ENCODE assay signal across 19 cellular contexts in the genomic region with DNA sequence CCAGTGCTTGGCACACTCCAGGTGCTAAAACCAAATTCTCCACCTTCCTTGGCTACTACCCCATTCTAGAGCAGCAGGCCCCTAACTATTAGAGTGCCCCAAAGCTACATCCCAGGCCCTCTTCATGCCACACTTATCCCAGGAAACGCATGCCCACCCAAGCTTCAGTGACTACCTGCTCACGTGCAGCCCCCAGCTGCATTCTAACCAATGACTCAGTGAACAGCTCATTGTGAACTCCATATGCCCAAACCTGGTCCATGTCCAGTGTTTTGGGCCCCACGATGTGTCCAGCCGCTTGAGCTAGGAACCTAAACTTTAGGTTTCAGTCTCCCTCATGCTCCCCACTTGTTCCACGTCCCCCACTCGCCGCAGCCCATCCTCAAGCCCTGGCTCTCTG. TPM values are rescaled to one million over a fixed set of nuclear protein-coding genes. Genes with fewer than 3 reads are reported as not detected.
DNase-seq lines count a peak whose midpoint lies in the region; FAIRE-seq and TF ChIP-seq lines count a peak whose summit lies in the region.
"Had no signal": no experiment of that assay in that cellular context is flagged by ENCODE, and none has a peak within 500 bp of the region (broad histone marks: within the 10 kb centered on the region; RNA-seq: fewer than 3 reads in every experiment).

No MANE protein-coding gene starts in this region.

- H2BK12ac ChIP-seq in H1 (ENCODE audit: low read depth, low read length), result 0 out of 2 replicates have a peak overlapping the region, but pooled peaks have one; percentile 14

- H3K79me2 ChIP-seq in H1 (ENCODE audit: control insufficient read depth in 1 of 2, insufficient read depth in 2 of 2, low read length in 2 of 2) (no peaks in the 10 kb centered on the region), neural cell (replicated peaks; ENCODE audit: insufficient read depth, low read length) (peaks cover 4% of the 10 kb centered on the region), Karpas-422 (ENCODE audit: low read length) (no peaks in the 10 kb centered on the region)

- POLR2A ChIA-PET in H1 (lab: Charles Lee; ENCODE audit: partially characterized antibody), result interaction anchor here (1.0 kb wide), 1 partner anchor 9 kb away, joined by 3 read pairs; no protein-coding TSS in a partner anchor

- no peaks in the 10 kb centered on the region for H3K36me3 ChIP-seq in H1 (ENCODE audit: control insufficient read depth in 2 of 4, insufficient read depth in 4 of 4, low read length in 3 of 4)
- H3K36me3 ChIP-seq in neural cell (ENCODE audit: insufficient read depth, low read length), result no peaks in the 10 kb centered on the region
- H3K36me3 ChIP-seq in Karpas-422 (ENCODE audit: insufficient read depth, low read length), result no peaks in the 10 kb centered on the region

- no peak overlapping the region; the same call in 1 of the 2 replicates for H3K18ac ChIP-seq in H1 (ENCODE audit: extremely low read depth, low read length)

- TF ChIP-seq POLR2A in H1 (IDR thresholded peaks at IDR 0.05; ENCODE audit: control extremely low read depth in 1 of 2, low read depth in 2 of 2, low read length in 2 of 2) (no peak), erythroblast (IDR thresholded peaks at IDR 0.05; ENCODE audit: low read length) (no peak)

- H4K20me1 ChIP-seq in H1 (replicated peaks in 1 of 2; ENCODE audit: control insufficient read depth in 1 of 2, insufficient read depth in 2 of 2, low read length in 2 of 2), result peaks cover 0 to 13% of the 10 kb centered on the region in 2 experiments
- H4K20me1 ChIP-seq in neural cell (ENCODE audit: insufficient read depth), result no peaks in the 10 kb centered on the region
- no peaks in the 10 kb centered on the region for H4K20me1 ChIP-seq in Karpas-422 (ENCODE audit: insufficient read depth, low read depth, low read length)

- H3K4ac ChIP-seq in H1 (replicated peaks; ENCODE audit: insufficient read length, low read depth, low read length), result no peak overlapping the region

- H3K23ac ChIP-seq in H1 (ENCODE audit: insufficient read length), result no peak overlapping the region

- H3K4me3 ChIP-seq in H1 (ENCODE audit: extremely low read depth in 1 of 4, insufficient read depth in 2 of 4, low read depth in 3 of 4, low read length in 4 of 4), result no peak overlapping the region
- H3K4me3 ChIP-seq in neural cell (ENCODE audit: low read length), result peak overlapping the region; percentile 52
- no peak overlapping the region for H3K4me3 ChIP-seq in Karpas-422 (ENCODE audit: low read length)
- H3K4me3 ChIP-seq: PC-9 had no signal

- H3F3A ChIP-seq in neural cell (ENCODE audit: insufficient read depth, low read length, poor library complexity, severe bottlenecking), result no peaks in the 10 kb centered on the region

- H2AFZ ChIP-seq in H1 (ENCODE audit: low read length) (no peak overlapping the region), neural cell (ENCODE audit: low read depth, low read length) (no peak overlapping the region), Karpas-422 (ENCODE audit: low read length) (no peak overlapping the region)
- H2AFZ ChIP-seq: PC-9 had no signal

- H2BK15ac ChIP-seq in H1 (ENCODE audit: low read length), result no peak overlapping the region

- no peaks in the 10 kb centered on the region for H3K9me2 ChIP-seq in neural cell (ENCODE audit: insufficient read depth, low read length)
- H3K9me2 ChIP-seq in Karpas-422 (replicated peaks; ENCODE audit: insufficient read depth, low read length), result no peaks in the 10 kb centered on the region

- CTCF ChIA-PET in H1 (lab: Charles Lee; ENCODE audit: partially characterized antibody), result interaction anchor here (1.1 to 4.2 kb wide), 6 partner anchors 9 to 20 kb away, joined by 3 to 34 read pairs (median 6); no protein-coding TSS in a partner anchor

- no peak overlapping the region for H3K56ac ChIP-seq in H1 (replicated peaks; ENCODE audit: insufficient read length, low read depth, low read length)

- no peak overlapping the region for H4K8ac ChIP-seq in H1 (ENCODE audit: extremely low read depth, insufficient read depth, low read length)

- H2BK20ac ChIP-seq in H1 (ENCODE audit: low read length), result no peak overlapping the region

- no peak for FAIRE-seq in H1 (lab: Jason Lieb, UNC)

- TF ChIP-seq RAD21 in H1 (IDR thresholded peaks at IDR 0.05 in 1 of 2, conservative IDR thresholded peaks at IDR 0.05 in 1 of 2; ENCODE audit: low read depth in 2 of 2, low read length in 2 of 2), result no peak
- no peak for TF ChIP-seq RAD21 in neural cell (conservative IDR thresholded peaks at IDR 0.05)

- TF ChIP-seq EP300 in H1 (IDR thresholded peaks at IDR 0.05; ENCODE audit: borderline replicate concordance in 1 of 2, low read depth in 2 of 2, low read length in 2 of 2) (no peak), neural cell (conservative IDR thresholded peaks at IDR 0.05; ENCODE audit: poor library complexity, severe bottlenecking) (no peak)

- WGBS in H1 (ENCODE audit: extremely low coverage in 1 of 2, insufficient coverage in 1 of 2, insufficient read length in 1 of 2, insufficient replicate concordance in 2 of 2, low coverage in 1 of 2, low lambda C conversion rate in 2 of 2, missing lambda C conversion rate in 1 of 2), 2 experiments, result 91% methylated on average over 7 of the region's 7 CpGs; no CpG with 5 or more reads in 1 of the 2 experiments

- no peak overlapping the region for H4K5ac ChIP-seq in H1 (ENCODE audit: insufficient read length, low read depth, low read length)

- H3K27ac ChIP-seq in H1 (ENCODE audit: low read depth, low read length) (no peak overlapping the region), neural cell (ENCODE audit: low read length) (peak overlapping the region; percentile 56), Karpas-422 (ENCODE audit: low read length) (no peak overlapping the region)
- H3K27ac ChIP-seq: PC-9 had no signal

- no peak overlapping the region for H2BK5ac ChIP-seq in H1 (ENCODE audit: low read depth, low read length)

- DNase-seq in Daoy (ENCODE audit: low read depth), result peak; percentile 39
- DNase-seq in HT1080 (ENCODE audit: low read depth), result peak; percentile 36
- DNase-seq in H1 (ENCODE audit: low read depth in 1 of 2, low spot score in 2 of 2), result no peak
- no peak for DNase-seq in Karpas-422
- DNase-seq in foreskin melanocyte, result no peak
- no peak for DNase-seq in NK-92 (lab: John Stamatoyannopoulos, UW; ENCODE audit: unreplicated experiment)
- no peak for DNase-seq in erythroblast (lab: John Stamatoyannopoulos, UW)
- DNase-seq: 8988T, DMS79, HCEC 1CT, KG1, NCI-H1048, NCI-H1436 treated with DMSO at 0.1 percent for 48 hours, NCI-H2029, NCI-H345, NCI-H524 treated with DMSO at 0.1 percent for 48 hours, PC-9 had no signal

- no peaks in the 10 kb centered on the region for H3K9me3 ChIP-seq in H1 (ENCODE audit: insufficient read depth in 2 of 2, low read depth in 1 of 2, low read length in 1 of 2)
- H3K9me3 ChIP-seq in neural cell (ENCODE audit: low read length), result no peaks in the 10 kb centered on the region
- no peaks in the 10 kb centered on the region for H3K9me3 ChIP-seq in Karpas-422 (ENCODE audit: low read length)

- H3K14ac ChIP-seq in H1 (ENCODE audit: insufficient read length), result no peak overlapping the region

- no peak overlapping the region for H2AK5ac ChIP-seq in H1 (ENCODE audit: low read depth, low read length)

- no peak overlapping the region for H3K4me2 ChIP-seq in H1 (ENCODE audit: insufficient read depth in 1 of 2, low read depth in 2 of 2, low read length in 2 of 2)
- H3K4me2 ChIP-seq in neural cell (ENCODE audit: low read length), result peak overlapping the region; percentile 44
- H3K4me2 ChIP-seq in Karpas-422 (ENCODE audit: low read depth, low read length, poor library complexity, severe bottlenecking), result no peak overlapping the region
- H3K4me2 ChIP-seq: PC-9 had no signal

- H4K91ac ChIP-seq in H1 (replicated peaks; ENCODE audit: insufficient read length, low read length), result peak overlapping the region; percentile 84

- H3K4me1 ChIP-seq in H1 (replicated peaks in 1 of 4; ENCODE audit: control insufficient read depth in 3 of 4, insufficient read depth in 4 of 4, low read length in 3 of 4) (peaks cover 0 to 7% (median under 1%) of the 10 kb centered on the region in 4 experiments; a peak in 4 of 7 replicates), Karpas-422 (ENCODE audit: low read length) (no peaks in the 10 kb centered on the region; the same call in 1 of the 2 replicates)

- no peak overlapping the region for H2BK120ac ChIP-seq in H1 (replicated peaks; ENCODE audit: low read depth, low read length)

- H3K27me3 ChIP-seq in H1 (replicated peaks in 1 of 4; ENCODE audit: control insufficient read depth in 3 of 4, extremely low read depth in 1 of 4, insufficient read depth in 3 of 4, low read length in 3 of 4), result no peaks in the 10 kb centered on the region
- H3K27me3 ChIP-seq in neural cell (ENCODE audit: insufficient read depth, low read depth, low read length), result no peaks in the 10 kb centered on the region
- H3K27me3 ChIP-seq in Karpas-422 (ENCODE audit: low read length), result no peaks in the 10 kb centered on the region

- peaks cover 2% of the 10 kb centered on the region; the same call in 1 of the 2 replicates for H3K79me1 ChIP-seq in H1 (ENCODE audit: low read depth, low read length)

- no peak overlapping the region for H3K9ac ChIP-seq in H1 (replicated peaks in 1 of 4; ENCODE audit: extremely low read depth in 1 of 4, low read depth in 3 of 4, low read length in 3 of 4)
- peak overlapping the region; percentile 5 for H3K9ac ChIP-seq in neural cell (ENCODE audit: low read length)
- no peak overlapping the region for H3K9ac ChIP-seq in Karpas-422 (ENCODE audit: low read length)

- no peaks in the 10 kb centered on the region for H3K23me2 ChIP-seq in H1 (ENCODE audit: low read depth, low read length)

- TF ChIP-seq CTCF in H1 (IDR thresholded peaks at IDR 0.05; ENCODE audit: control extremely low read depth in 1 of 3, insufficient read depth in 1 of 3, low read depth in 1 of 3, low read length in 3 of 3) (no peak), neural cell (IDR thresholded peaks at IDR 0.05; ENCODE audit: poor library complexity, severe bottlenecking) (no peak)

RNA-seq across cellular contexts. Expression of a gene that starts 41.5 kb away (rescaled TPM):
- 0.27 and 0.63 TPM in 2 replicates for total RNA-seq in Daoy (2014; rRNA removed; shearing (Covaris generic))
- 0.58 TPM in 1 of 2 replicates, not detected in the other for total RNA-seq in HT1080 (2014; rRNA removed; shearing (Covaris generic))
- polyA plus RNA-seq in HT1080 (2015; cell fraction: cytosol; rRNA removed), result 0.05 and 0.15 TPM in 2 replicates
- not detected in 2 replicates for polyA plus RNA-seq in HT1080 (2015; cell fraction: nucleus; rRNA removed)
- 59.1 and 59.3 TPM in 2 replicates for total RNA-seq in H1 (2021; fragmentation: NEBNext Ultra II Directional; extraction: Animal tissue kit (Norgen Biotek cat#: 25700))
- polyA plus RNA-seq in H1 (2011; rRNA removed), result 66.9 and 117 TPM in 2 replicates
- polyA plus RNA-seq in H1 (2011; cell fraction: cytosol; rRNA removed), result 40.4 TPM
- polyA plus RNA-seq in H1 (2011; cell fraction: nucleus; rRNA removed), result 79.6 TPM
- 45.8 to 59.1 TPM (median 49.2 TPM) in 4 replicates for polyA plus RNA-seq in H1 (2012, experiment 1 of 2)
- 63.2 TPM for polyA plus RNA-seq in H1 (2012, experiment 2 of 2)
- 38.8 TPM for polyA plus RNA-seq in H1 (2013, experiment 1 of 2)
- 46.7 TPM for polyA plus RNA-seq in H1 (2013, experiment 2 of 2)
- 152 and 153 TPM in 2 replicates for polyA minus RNA-seq in H1 (2011; rRNA and poly(A)+ RNA removed)
- polyA minus RNA-seq in H1 (2011; cell fraction: cytosol; rRNA and poly(A)+ RNA removed), result 35.4 TPM
- polyA minus RNA-seq in H1 (2011; cell fraction: nucleus; rRNA and poly(A)+ RNA removed), result 17.1 TPM
- polyA plus RNA-seq in neural cell, result 33.4 and 55.3 TPM in 2 replicates
- 52.8 and 54.5 TPM in 2 replicates for polyA minus RNA-seq in neural cell
- total RNA-seq in Karpas-422 (2014; rRNA removed; shearing (Covaris generic); ENCODE audit: low replicate concordance), result not detected in 2 replicates
- polyA plus RNA-seq: CD14-positive monocyte had no signal

Comparison
In these comparisons a context has a peak if more than half of its experiments do, and no peak if none do; other contexts are left out.
1. DNase-seq: peak in Daoy (single experiment) and HT1080 (single experiment); none in H1 (0 of 2), Karpas-422 (single experiment), foreskin melanocyte (single experiment), NK-92 (single experiment) and erythroblast (0 of 2).
2. RNA of a gene that starts 41.5 kb away (total RNA-seq): 59.1 to 59.3 TPM in H1; 0.27 to 0.63 TPM in Daoy, 0.58 TPM in HT1080 and not detected in Karpas-422; every median in the first group is over 10 times any median in the second.